Comparison of ENCODE assay signal across 23 cellular contexts in genomic region chr1:169062152-169062551, GRCh38. TPM values are rescaled to one million over a fixed set of nuclear protein-coding genes. Genes with fewer than 3 reads are reported as not detected.
DNase-seq lines count a peak whose midpoint lies in the region; ATAC-seq, FAIRE-seq and TF ChIP-seq lines count a peak whose summit lies in the region.
"Had no signal": no experiment of that assay in that cellular context is flagged by ENCODE, and none has a peak within 500 bp of the region (broad histone marks: within the 10 kb centered on the region; RNA-seq: fewer than 3 reads in every experiment).

No MANE protein-coding gene starts in this region.

- TF ChIP-seq EP300 in HepG2 (IDR thresholded peaks at IDR 0.05; ENCODE audit: low read depth in 2 of 2, low read length in 2 of 2): no peak
- TF ChIP-seq EP300 in HepG2 (CRISPR knock-in tag; IDR thresholded peaks at IDR 0.05; ENCODE audit: borderline replicate concordance): no peak
- no peak for TF ChIP-seq EP300 in K562 (IDR thresholded peaks at IDR 0.05; ENCODE audit: low read length)

- intact Hi-C loops in HepG2 (cut with micrococcal nuclease; ENCODE audit: unreplicated experiment): no loop called here
- intact Hi-C loops in right lobe of liver (cut with DNase I): no loop called here
- intact Hi-C loops in K562 (cut with micrococcal nuclease): no loop called here

- H3K4me3 ChIP-seq in HepG2 (replicated peaks in 1 of 3; ENCODE audit: insufficient read depth in 1 of 3, low read depth in 2 of 3, low read length in 3 of 3) (no peak overlapping the region), right lobe of liver (no peak overlapping the region), K562 (no peak overlapping the region), parathyroid adenoma (ENCODE audit: low read depth, low read length) (no peak overlapping the region)
- H3K4me3 ChIP-seq: A549; BLaER1 treated with 17β-estradiol and CSF1 and Interleukin-3, amounts not matched to agents 10 nM and 100 nM; HAP-1 had no signal

- BruUV-seq in HepG2 (replicated peaks; lab: Mats Ljungman, UMichigan): no TSS peak
- no TSS peak for BruUV-seq in K562 (replicated peaks; lab: Mats Ljungman, UMichigan)

- H3K4me1 ChIP-seq in HepG2 (ENCODE audit: insufficient read depth, low read length) (peaks cover 27% of the 10 kb centered on the region), right lobe of liver (no peaks in the 10 kb centered on the region), K562 (replicated peaks in 1 of 2; ENCODE audit: control insufficient read depth in 2 of 2, insufficient read depth in 2 of 2, low read length in 2 of 2) (peaks cover 0 to 20% of the 10 kb centered on the region in 2 experiments; a peak in 4 of 5 replicates), parathyroid adenoma (peaks cover 18% of the 10 kb centered on the region)
- H3K4me1 ChIP-seq: BE2C had no signal

- H3K36me3 ChIP-seq in HepG2 (replicated peaks in 1 of 2; ENCODE audit: control insufficient read depth in 1 of 2, insufficient read depth in 2 of 2, low read length in 2 of 2) (no peaks in the 10 kb centered on the region), right lobe of liver (no peaks in the 10 kb centered on the region), K562 (ENCODE audit: control insufficient read depth, insufficient read depth, low read length) (no peaks in the 10 kb centered on the region), parathyroid adenoma (ENCODE audit: control insufficient read depth, insufficient read depth, low read length) (no peaks in the 10 kb centered on the region)
- H3K36me3 ChIP-seq: BE2C; BLaER1 treated with 17β-estradiol and CSF1 and Interleukin-3, amounts not matched to agents 10 nM and 100 nM; HAP-1 had no signal

- H4K20me1 ChIP-seq in HepG2 (ENCODE audit: insufficient read depth, low read length) (no peaks in the 10 kb centered on the region), K562 (replicated peaks; ENCODE audit: control insufficient read depth, insufficient read depth, low read length) (no peaks in the 10 kb centered on the region)
- H4K20me1 ChIP-seq: BLaER1 treated with 17β-estradiol and CSF1 and Interleukin-3, amounts not matched to agents 10 nM and 100 nM had no signal

- POLR2A ChIA-PET in HepG2 (lab: Yijun Ruan, JAX) (no interaction called here), K562 (lab: Yijun Ruan, JAX) (interaction anchor here (0.9 kb wide), 1 partner anchor 16 kb away, joined by 3 read pairs; no protein-coding TSS in a partner anchor)

- H3K9me3 ChIP-seq in HepG2 (ENCODE audit: low read length) (peaks cover 10% of the 10 kb centered on the region), right lobe of liver (peaks cover 0 to 5% (median 2%) of the 10 kb centered on the region in 4 donors), K562 (replicated peaks; ENCODE audit: control insufficient read depth, insufficient read depth, low read depth, low read length) (no peaks in the 10 kb centered on the region), parathyroid adenoma (ENCODE audit: control insufficient read depth, low read length) (no peaks in the 10 kb centered on the region)
- H3K9me3 ChIP-seq: BE2C, HAP-1 had no signal

- H3K27me3 ChIP-seq in HepG2 (ENCODE audit: control insufficient read depth in 1 of 2, insufficient read depth in 2 of 2, low read length in 2 of 2) (no peaks in the 10 kb centered on the region; a peak in 1 of 5 replicates), right lobe of liver (no peaks in the 10 kb centered on the region), K562 (ENCODE audit: control insufficient read depth in 2 of 2, insufficient read depth in 2 of 2, low read length in 2 of 2) (peaks cover 0 to 4% of the 10 kb centered on the region in 2 experiments; a peak in 1 of 5 replicates), parathyroid adenoma (ENCODE audit: control insufficient read depth, insufficient read depth, low read length) (no peaks in the 10 kb centered on the region)
- H3K27me3 ChIP-seq: BE2C; BLaER1 treated with 17β-estradiol and CSF1 and Interleukin-3, amounts not matched to agents 10 nM and 100 nM had no signal

- no peak for TF ChIP-seq CTCF in HepG2 (CRISPR knock-in tag; IDR thresholded peaks at IDR 0.05)
- no peak for TF ChIP-seq CTCF in right lobe of liver (IDR thresholded peaks at IDR 0.05)
- TF ChIP-seq CTCF in K562 (IDR thresholded peaks at IDR 0.05 in 2 of 3, conservative IDR thresholded peaks at IDR 0.05 in 1 of 3; ENCODE audit: insufficient read depth in 2 of 3, low read depth in 1 of 3, low read length in 3 of 3): no peak
- no peak for TF ChIP-seq CTCF in parathyroid adenoma (IDR thresholded peaks at IDR 0.05)

- ATAC-seq in HepG2 (no peak), right lobe of liver (no peak), K562 (no peak)
- ATAC-seq: A549 had no signal

- no peak overlapping the region for H3K27ac ChIP-seq in HepG2 (ENCODE audit: extremely low read length, insufficient read depth, low read length)
- H3K27ac ChIP-seq in right lobe of liver: no peak overlapping the region
- no peak overlapping the region for H3K27ac ChIP-seq in K562 (ENCODE audit: extremely low read depth, low read depth, low read length)
- H3K27ac ChIP-seq in parathyroid adenoma: peak overlapping the region; percentile 71

- H3K9me1 ChIP-seq in K562 (ENCODE audit: control insufficient read depth, insufficient read depth, low read length): no peaks in the 10 kb centered on the region

- no peak for TF ChIP-seq RAD21 in HepG2 (CRISPR knock-in tag; IDR thresholded peaks at IDR 0.05)
- no peak for TF ChIP-seq RAD21 in K562 (CRISPR knock-in tag; conservative IDR thresholded peaks at IDR 0.05 in 1 of 2, IDR thresholded peaks at IDR 0.05 in 1 of 2)

- FAIRE-seq in HepG2 (lab: Jason Lieb, UNC) (no peak), K562 (lab: Jason Lieb, UNC) (peak; percentile 58)
- FAIRE-seq: A549, GM12892, GM19239, H54 had no signal

- no peak overlapping the region for H2AFZ ChIP-seq in HepG2 (ENCODE audit: low read length)
- H2AFZ ChIP-seq in K562 (ENCODE audit: low read depth, low read length): no peak overlapping the region
- H2AFZ ChIP-seq in parathyroid adenoma: no peak overlapping the region

- CTCF ChIA-PET in HepG2 (lab: Yijun Ruan, JAX; ENCODE audit: low intra/inter-chr PET ratio, low total read pairs) (no interaction called here), K562 (lab: Yijun Ruan, JAX; ENCODE audit: low intra/inter-chr PET ratio) (no interaction called here)

- in situ Hi-C loops in HepG2 (cut with HindIII; ENCODE audit: extremely low pct_ligation_motif_present, low pct_unique_long_range_greater_than_20kb): no loop called here
- in situ Hi-C loops in K562 (cut with MboI): no loop called here

- no peak for TF ChIP-seq POLR2A in HepG2 (IDR thresholded peaks at IDR 0.05; ENCODE audit: insufficient read depth in 1 of 2, low read depth in 2 of 2, low read length in 2 of 2)
- no peak for TF ChIP-seq POLR2A in right lobe of liver (IDR thresholded peaks at IDR 0.05)
- TF ChIP-seq POLR2A in K562 (conservative IDR thresholded peaks at IDR 0.05): no peak

- no peaks in the 10 kb centered on the region for H3K79me2 ChIP-seq in HepG2 (ENCODE audit: insufficient read depth, low read length)
- H3K79me2 ChIP-seq in K562 (ENCODE audit: control insufficient read depth, insufficient read depth, low read length): no peaks in the 10 kb centered on the region
- H3K79me2 ChIP-seq in parathyroid adenoma: no peaks in the 10 kb centered on the region

- no peak overlapping the region for H3K9ac ChIP-seq in HepG2 (ENCODE audit: insufficient read depth, low read depth, low read length)
- H3K9ac ChIP-seq in K562 (ENCODE audit: insufficient read depth in 1 of 2, low read depth in 2 of 2, low read length in 2 of 2): no peak overlapping the region
- H3K9ac ChIP-seq in parathyroid adenoma: no peak overlapping the region

- H3K4me2 ChIP-seq in HepG2 (ENCODE audit: low read depth, low read length) (no peak overlapping the region), K562 (ENCODE audit: insufficient read depth, low read length) (no peak overlapping the region), parathyroid adenoma (ENCODE audit: low read length) (no peak overlapping the region)
- H3K4me2 ChIP-seq: A549 had no signal

- DNase-seq in HepG2 (ENCODE audit: low spot score): no peak
- no peak for DNase-seq in right lobe of liver
- DNase-seq in NCI-H69 (lab: John Stamatoyannopoulos, UW): peak; percentile 19
- no peak for DNase-seq in K562 (ENCODE audit: extremely low read depth in 1 of 4, low spot score in 3 of 4)
- no peak for DNase-seq in UCSD-AML1 (lab: John Stamatoyannopoulos, UW; ENCODE audit: unreplicated experiment)
- no peak for DNase-seq in NCI-H524 treated with DMSO at 0.1 percent for 48 hours (lab: John Stamatoyannopoulos, UW)
- DNase-seq in germinal center (ENCODE audit: low spot score): no peak
- DNase-seq: 8988T; ACHN; AML-193; BE2C; CD4-positive, alpha-beta T cell; CD8-positive, alpha-beta memory T cell; DMS53; DMS79 treated with DMSO at 0.1 percent for 48 hours; GOT3 had no signal

RNA-seq across cellular contexts. Expression of gene ATP1B1, which starts 44.3 kb away (rescaled TPM):
- 89.8 and 135 TPM in 2 replicates for total RNA-seq in HepG2 (2016; rRNA removed; fragmentation: Illumina TruSeq; extraction: Trizol)
- total RNA-seq in HepG2 (2016; cell fraction: cytosol; rRNA removed; fragmentation: Illumina TruSeq; extraction: Trizol; ENCODE audit: low read depth): 15.3 and 17.7 TPM in 2 replicates
- 83.4 and 139 TPM in 2 replicates for total RNA-seq in HepG2 (2016; cell fraction: insoluble cytoplasmic fraction; rRNA removed; fragmentation: Illumina TruSeq; extraction: Trizol)
- total RNA-seq in HepG2 (2016; cell fraction: membrane; rRNA removed; fragmentation: Illumina TruSeq; extraction: Trizol): 47.8 and 51.7 TPM in 2 replicates
- 170 and 186 TPM in 2 replicates for total RNA-seq in HepG2 (2016; cell fraction: nucleus; rRNA removed; fragmentation: Illumina TruSeq; extraction: Trizol)
- polyA plus RNA-seq in HepG2 (2011; rRNA removed): 134 TPM in 2 replicates
- polyA plus RNA-seq in HepG2 (2011; cell fraction: cytosol; rRNA removed): 63.8 and 107 TPM in 2 replicates
- polyA plus RNA-seq in HepG2 (2011; cell fraction: nucleus; rRNA removed): 45.7 and 54.4 TPM in 2 replicates
- polyA plus RNA-seq in HepG2 (2012): 194 and 216 TPM in 2 replicates
- 12.7 and 13.7 TPM in 2 replicates for polyA plus RNA-seq in HepG2 (2016; cell fraction: cytosol; fragmentation: Illumina TruSeq; extraction: Trizol; ENCODE audit: low read depth)
- polyA plus RNA-seq in HepG2 (2016; cell fraction: insoluble cytoplasmic fraction; fragmentation: Illumina TruSeq; extraction: Trizol; ENCODE audit: low read depth): 116 and 118 TPM in 2 replicates
- polyA plus RNA-seq in HepG2 (2016; cell fraction: membrane; fragmentation: Illumina TruSeq; extraction: Trizol; ENCODE audit: low read depth): 31.8 and 33.5 TPM in 2 replicates
- 298 and 311 TPM in 2 replicates for polyA plus RNA-seq in HepG2 (2016; cell fraction: nucleus; fragmentation: Illumina TruSeq; extraction: Trizol; ENCODE audit: insufficient read depth, low read depth)
- 26.2 and 55.9 TPM in 2 replicates for polyA minus RNA-seq in HepG2 (2011; rRNA and poly(A)+ RNA removed; ENCODE audit: low replicate concordance)
- polyA minus RNA-seq in HepG2 (2011; cell fraction: cytosol; rRNA and poly(A)+ RNA removed): 118 and 143 TPM in 2 replicates
- polyA minus RNA-seq in HepG2 (2011; cell fraction: nucleus; rRNA and poly(A)+ RNA removed): 93.7 and 117 TPM in 2 replicates
- total RNA-seq in right lobe of liver: 10 to 100 TPM; 69.6 to 99.5 (median 78.5) TPM
- 1.2 and 1.7 TPM in 2 replicates for total RNA-seq in K562 (2011; cell fraction: chromatin; rRNA removed; ENCODE audit: low replicate concordance)
- total RNA-seq in K562 (2011; cell fraction: nucleolus; rRNA removed): 1.3 and 2.3 TPM in 2 replicates
- 2.4 and 2.6 TPM in 2 replicates for total RNA-seq in K562 (2011; cell fraction: nucleoplasm; rRNA removed)
- 0.98 and 2.5 TPM in 2 replicates for total RNA-seq in K562 (2014; rRNA removed)
- 1.6 and 1.8 TPM in 2 replicates for total RNA-seq in K562 (2014; rRNA removed; fragmentation: Illumina TruSeq; extraction: Trizol)
- 1.9 and 2.1 TPM in 2 replicates for total RNA-seq in K562 (2015; rRNA removed; fragmentation: Illumina TruSeq; extraction: Trizol)
- total RNA-seq in K562 (2021): 3.0 TPM in 2 replicates
- polyA plus RNA-seq in K562 (2011; rRNA removed): 1.5 and 1.7 TPM in 2 replicates
- polyA plus RNA-seq in K562 (2011; cell fraction: cytosol; rRNA removed): 0.49 and 0.72 TPM in 2 replicates
- 0.43 and 0.45 TPM in 2 replicates for polyA plus RNA-seq in K562 (2011; cell fraction: nucleus; rRNA removed)
- 2.1 and 3.7 TPM in 2 replicates for polyA plus RNA-seq in K562 (2012)
- 1.5 and 1.6 TPM in 2 replicates for polyA plus RNA-seq in K562 (2014; fragmentation: Illumina TruSeq; extraction: Trizol)
- 1 to 10 TPM in 1 of 2 experiments, under 1 TPM in 1; 0.76 to 1.1 TPM for polyA plus RNA-seq in K562 (2014; fragmentation: Nextera tagmentation; extraction: Ambion mirVana)
- 1.9 and 2.4 TPM in 2 replicates for polyA plus RNA-seq in K562 (2014; rRNA removed)
- polyA minus RNA-seq in K562 (2011; rRNA and poly(A)+ RNA removed): 2.3 and 2.8 TPM in 2 replicates
- 2.3 and 3.0 TPM in 2 replicates for polyA minus RNA-seq in K562 (2011; cell fraction: cytosol; rRNA and poly(A)+ RNA removed)
- polyA minus RNA-seq in K562 (2011; cell fraction: nucleus; rRNA and poly(A)+ RNA removed): 0.94 and 1.00 TPM in 2 replicates

Comparison
In these comparisons a context has a peak if more than half of its experiments do, and no peak if none do; other contexts are left out.
1. RNA of gene ATP1B1, which starts 44.3 kb away (total RNA-seq): 15.3 to 186 TPM in HepG2 and 69.6 to 99.5 TPM in right lobe of liver; 0.98 to 3.0 TPM in K562; every median in the first group is over 4 times any median in the second.